8 cellular contexts compared by ENCODE assay signal in genomic region chr20:13844296-13844695, GRCh38.
"Had no signal": no experiment of that assay in that cellular context is flagged by ENCODE, and none has a peak within 500 bp of the region (broad histone marks: within the 10 kb centered on the region; RNA-seq: fewer than 3 reads in every experiment).

No MANE protein-coding gene starts in this region.

- H3K9ac ChIP-seq: GM23248 had no signal

- H3K36me3 ChIP-seq: HAP-1 had no signal

- DNase-seq: GM23248, GOT3, H7, HFFc6, IMR-90 had no signal

- H3K4me3 ChIP-seq: GM23248, HAP-1, K562 had no signal

- H3K4me3 Mint-ChIP-seq: HFFc6 had no signal

- H3K27ac ChIP-seq: GM23248 had no signal

- H3K9me3 ChIP-seq: HAP-1 had no signal

- H3K27ac Mint-ChIP-seq: HFFc6 had no signal

- H3K4me1 ChIP-seq: HAP-1 had no signal

- ATAC-seq: HCT116, K562 had no signal
